In the genomic region with DNA sequence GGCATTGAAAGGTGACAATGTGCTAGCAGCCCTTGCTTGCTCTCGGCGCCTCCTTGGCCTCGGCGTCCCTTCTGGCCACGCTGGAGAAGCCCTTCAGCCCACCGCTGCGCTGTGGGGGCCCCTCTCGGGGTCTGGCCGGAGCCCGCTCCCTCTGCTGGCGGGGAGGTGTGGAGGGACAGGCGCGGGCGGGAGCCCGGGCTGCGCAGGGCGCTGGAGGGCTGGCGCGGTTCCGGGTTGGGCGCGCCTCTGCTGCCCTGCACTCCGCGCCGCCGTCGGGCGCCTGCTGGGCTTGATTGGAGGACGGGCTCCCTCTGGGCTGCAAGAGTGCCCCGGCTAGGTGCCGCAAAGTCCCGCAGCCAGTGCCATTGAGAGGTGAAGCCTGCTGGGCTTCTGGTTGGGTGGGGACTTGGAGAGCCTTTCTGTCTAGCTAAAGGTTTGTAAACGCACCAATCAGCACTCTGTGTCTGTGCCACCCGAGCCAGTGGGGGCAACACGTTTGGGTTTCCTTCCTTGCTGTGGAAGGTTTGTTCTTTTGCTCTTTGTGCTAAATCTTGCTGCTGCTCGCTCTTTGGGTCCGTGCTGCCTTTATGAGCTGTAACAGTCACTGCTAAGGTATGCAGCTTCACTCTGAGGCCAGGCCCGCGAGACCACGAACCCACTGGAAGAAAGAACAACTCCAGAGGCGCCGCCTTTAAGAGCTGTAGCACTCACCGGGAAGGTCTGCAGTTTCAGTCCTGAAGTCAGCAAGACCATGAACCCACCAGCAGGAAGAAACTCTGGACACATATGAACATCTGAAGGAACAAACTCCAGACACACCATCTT, we compare ENCODE assay signal across 13 cellular contexts. TPM values are rescaled to one million over a fixed set of nuclear protein-coding genes. Genes with fewer than 3 reads are reported as not detected.
DNase-seq lines count a peak whose midpoint lies in the region; ATAC-seq and TF ChIP-seq lines count a peak whose summit lies in the region.
"Had no signal": no experiment of that assay in that cellular context is flagged by ENCODE, and none has a peak within 500 bp of the region (broad histone marks: within the 10 kb centered on the region; RNA-seq: fewer than 3 reads in every experiment).

No MANE protein-coding gene starts in this region.

- TF ChIP-seq CTCF in BJ (IDR thresholded peaks at IDR 0.05; ENCODE audit: insufficient read depth, low read depth, low read length) (no peak), brain microvascular endothelial cell (IDR thresholded peaks at IDR 0.05; ENCODE audit: low read depth, low read length, missing control alignments) (no peak)

- intact Hi-C loops in left colon (cut with DNase I, micrococcal nuclease), result no loop called here

- H3K36me3 ChIP-seq in BJ (ENCODE audit: control insufficient read depth, insufficient read depth, low read length), result no peaks in the 10 kb centered on the region
- no peaks in the 10 kb centered on the region for H3K36me3 ChIP-seq in brain microvascular endothelial cell (replicated peaks)
- H3K36me3 ChIP-seq: prostate gland had no signal

- ATAC-seq in left colon, result peak; percentile 64
- no peak for ATAC-seq in left lobe of liver
- ATAC-seq: effector memory CD8-positive, alpha-beta T cell had no signal

- CTCF ChIA-PET in BJ (lab: Yijun Ruan, JAX), result interaction anchor here (0.7 to 1.3 kb wide), 2 partner anchors 14 to 147 kb away, joined by 3 read pairs; partner anchors contain the start of gene SMPD4

- H3K4me3 ChIP-seq in BJ (ENCODE audit: low read depth, low read length) (no peak overlapping the region), brain microvascular endothelial cell (ENCODE audit: low read depth, low read length) (no peak overlapping the region)
- H3K4me3 ChIP-seq: PC-9, prostate gland had no signal

- POLR2A ChIA-PET in BJ (lab: Charles Lee), result interaction anchor here (0.5 kb wide), 1 partner anchor 1995 kb away, joined by 6 read pairs; no protein-coding TSS in a partner anchor

- DNase-seq in BJ (ENCODE audit: low read depth) (peak; percentile 13), NCI-H146 (lab: John Stamatoyannopoulos, UW) (peak; percentile 68), brain microvascular endothelial cell (peak; percentile 78), left colon (no peak), NCI-H345 (lab: John Stamatoyannopoulos, UW) (no peak), left lobe of liver (ENCODE audit: low spot score) (no peak), NCI-H1436 treated with DMSO at 0.1 percent for 48 hours (lab: John Stamatoyannopoulos, UW) (no peak)
- no peak for DNase-seq in stimulated activated CD4-positive, alpha-beta T cell treated with anti-CD3 and anti-CD28 coated beads, Interleukin-1b, Interleukin-23, amount 100 ng/mL, for 48 hours
- DNase-seq: activated effector memory CD4-positive, alpha-beta T cell treated with anti-CD3 and anti-CD28 coated beads, Interleukin-2, amount 50 U/mL, for 16 hours; AML-193; effector memory CD8-positive, alpha-beta T cell had no signal

- H3K27ac ChIP-seq in brain microvascular endothelial cell, result no peak overlapping the region
- H3K27ac ChIP-seq: PC-9, prostate gland had no signal

- in situ Hi-C loops in brain microvascular endothelial cell (cut with HindIII; ENCODE audit: low pct_ligation_motif_present, low sequenced_read_pairs), result no loop called here

- H3K27me3 ChIP-seq in BJ (ENCODE audit: control insufficient read depth, insufficient read depth, low read length) (peaks cover 2% of the 10 kb centered on the region), brain microvascular endothelial cell (replicated peaks) (peaks cover 3% of the 10 kb centered on the region)

RNA-seq across cellular contexts. Expression of gene IMP4, which starts 14.8 kb away (rescaled TPM):
- polyA plus RNA-seq in BJ (2011; rRNA removed), result 80.9 and 144 TPM in 2 replicates
- polyA minus RNA-seq in BJ (2011; rRNA and poly(A)+ RNA removed), result 44.3 and 103 TPM in 2 replicates
- 10 to 100 TPM; 60.7 to 74.8 TPM for total RNA-seq in left colon
- 69.5 TPM for total RNA-seq in left lobe of liver

RNA-seq across cellular contexts. Expression of gene PTPN18, which starts 27.9 kb away (rescaled TPM):
- 21.0 and 24.4 TPM in 2 replicates for polyA plus RNA-seq in BJ (2011; rRNA removed)
- 15.8 and 19.4 TPM in 2 replicates for polyA minus RNA-seq in BJ (2011; rRNA and poly(A)+ RNA removed)
- total RNA-seq in left colon (100 to 1,000 TPM; 112 to 168 TPM), left lobe of liver (45.6 TPM)

Comparison
In these comparisons a context has a peak if more than half of its experiments do, and no peak if none do; other contexts are left out.
1. DNase-seq: peak in BJ (single experiment), NCI-H146 (single experiment) and brain microvascular endothelial cell (single experiment); none in left colon (0 of 2), stimulated activated CD4-positive, alpha-beta T cell treated with anti-CD3 and anti-CD28 coated beads, Interleukin-1b, Interleukin-23, amount 100 ng/mL, for 48 hours (single experiment), NCI-H345 (single experiment), left lobe of liver (single experiment) and NCI-H1436 treated with DMSO at 0.1 percent for 48 hours (single experiment).